13 cellular contexts compared by ENCODE assay signal in genomic region chr19:3045885-3046603, GRCh38. TPM values are rescaled to one million over a fixed set of nuclear protein-coding genes. Genes with fewer than 3 reads are reported as not detected.
A peak's percentile ranks its signal among the peaks of the same experiment; 100 is the strongest.
DNase-seq lines count a peak whose midpoint lies in the region; FAIRE-seq and TF ChIP-seq lines count a peak whose summit lies in the region.
"Had no signal": no experiment of that assay in that cellular context is flagged by ENCODE, and none has a peak within 500 bp of the region (broad histone marks: within the 10 kb centered on the region; RNA-seq: fewer than 3 reads in every experiment).

No MANE protein-coding gene starts in this region.

- H2AK5ac ChIP-seq in H1 (ENCODE audit: low read depth, low read length), result no peak overlapping the region

- H3K79me1 ChIP-seq in H1 (ENCODE audit: low read depth, low read length), result no peaks in the 10 kb centered on the region

- H4K20me1 ChIP-seq in H1 (replicated peaks in 1 of 2; ENCODE audit: control insufficient read depth in 1 of 2, insufficient read depth in 2 of 2, low read length in 2 of 2), result no peaks in the 10 kb centered on the region
- H4K20me1 ChIP-seq in smooth muscle cell (ENCODE audit: low read depth), result no peaks in the 10 kb centered on the region

- H2BK12ac ChIP-seq in H1 (ENCODE audit: low read depth, low read length), result 0 out of 2 replicates have a peak overlapping the region, but pooled peaks have one; percentile 80

- no peak overlapping the region for H4K91ac ChIP-seq in H1 (replicated peaks; ENCODE audit: insufficient read length, low read length)

- peak overlapping the region; percentile 57 to 59 for H3K4me2 ChIP-seq in H1 (ENCODE audit: insufficient read depth in 1 of 2, low read depth in 2 of 2, low read length in 2 of 2)
- no peak overlapping the region for H3K4me2 ChIP-seq in smooth muscle cell

- no peak for TF ChIP-seq POLR2A in H1 (IDR thresholded peaks at IDR 0.05; ENCODE audit: control extremely low read depth in 1 of 2, low read depth in 2 of 2, low read length in 2 of 2)
- no peak for TF ChIP-seq POLR2A in ovary (IDR thresholded peaks at IDR 0.05)

- H3F3A ChIP-seq in smooth muscle cell (ENCODE audit: low read depth), result peaks cover 14% of the 10 kb centered on the region

- no peak overlapping the region for H3K27ac ChIP-seq in HUES6 (ENCODE audit: low read depth, low read length)
- H3K27ac ChIP-seq in H1 (ENCODE audit: low read depth, low read length), result no peak overlapping the region
- H3K27ac ChIP-seq in ovary, result peak overlapping the region; percentile 80 to 91
- no peak overlapping the region for H3K27ac ChIP-seq in smooth muscle cell (ENCODE audit: low read depth)
- H3K27ac ChIP-seq: ascending aorta, SJSA1 had no signal

- CTCF ChIA-PET in H1 (lab: Charles Lee; ENCODE audit: partially characterized antibody), result interaction anchor here (0.8 to 1.6 kb wide), 7 partner anchors 9 to 409 kb away, joined by 3 to 10 read pairs (median 6); no protein-coding TSS in a partner anchor

- POLR2A ChIA-PET in H1 (lab: Charles Lee; ENCODE audit: partially characterized antibody), result interaction anchor here (0.6 to 4.4 kb wide), 8 partner anchors 8 to 69 kb away, joined by 3 to 56 read pairs (median 4); partner anchors contain the start of gene TLE6

- peak overlapping the region; percentile 84; the same call in 1 of the 2 replicates for H2BK5ac ChIP-seq in H1 (ENCODE audit: low read depth, low read length)

- H3K23ac ChIP-seq in H1 (ENCODE audit: insufficient read length), result no peak overlapping the region

- H4K8ac ChIP-seq in H1 (ENCODE audit: extremely low read depth, insufficient read depth, low read length), result no peak overlapping the region

- peaks cover 13% of the 10 kb centered on the region for H3K4me1 ChIP-seq in HUES6 (ENCODE audit: control insufficient read depth, insufficient read depth, low read length)
- peaks cover 7 to 18% (median 9%) of the 10 kb centered on the region in 4 experiments; a peak in 6 of 7 replicates for H3K4me1 ChIP-seq in H1 (replicated peaks in 1 of 4; ENCODE audit: control insufficient read depth in 3 of 4, insufficient read depth in 4 of 4, low read length in 3 of 4)
- peaks cover 3% of the 10 kb centered on the region for H3K4me1 ChIP-seq in ovary (ENCODE audit: insufficient read depth)
- peaks cover 10% of the 10 kb centered on the region for H3K4me1 ChIP-seq in smooth muscle cell (ENCODE audit: low read depth)

- H3K27me3 ChIP-seq in HUES6 (ENCODE audit: control insufficient read depth, insufficient read depth, low read length), result peaks cover 61% of the 10 kb centered on the region
- peaks cover 0 to 2% (median 0%) of the 10 kb centered on the region in 4 experiments; a peak in 3 of 7 replicates for H3K27me3 ChIP-seq in H1 (replicated peaks in 1 of 4; ENCODE audit: control insufficient read depth in 3 of 4, extremely low read depth in 1 of 4, insufficient read depth in 3 of 4, low read length in 3 of 4)
- no peaks in the 10 kb centered on the region for H3K27me3 ChIP-seq in ovary
- H3K27me3 ChIP-seq in smooth muscle cell (ENCODE audit: low read depth), result no peaks in the 10 kb centered on the region
- H3K27me3 ChIP-seq: ascending aorta, SJSA1 had no signal

- H3K56ac ChIP-seq in H1 (replicated peaks; ENCODE audit: insufficient read length, low read depth, low read length), result no peak overlapping the region

- peak overlapping the region; percentile 71 for H3K18ac ChIP-seq in H1 (ENCODE audit: extremely low read depth, low read length)

- peak overlapping the region; percentile 31 for H4K5ac ChIP-seq in H1 (ENCODE audit: insufficient read length, low read depth, low read length)

- H3K36me3 ChIP-seq in HUES6 (ENCODE audit: control insufficient read depth, insufficient read depth, low read length) (no peaks in the 10 kb centered on the region), H1 (ENCODE audit: control insufficient read depth in 2 of 4, insufficient read depth in 4 of 4, low read length in 3 of 4) (no peaks in the 10 kb centered on the region), ovary (no peaks in the 10 kb centered on the region), smooth muscle cell (ENCODE audit: low read depth) (no peaks in the 10 kb centered on the region)
- H3K36me3 ChIP-seq: ascending aorta, SJSA1 had no signal

- intact Hi-C loops in ovary (cut with DNase I), result no loop called here

- WGBS in H1 (ENCODE audit: extremely low coverage in 1 of 2, insufficient coverage in 1 of 2, insufficient read length in 1 of 2, insufficient replicate concordance in 2 of 2, low coverage in 1 of 2, low lambda C conversion rate in 2 of 2, missing lambda C conversion rate in 1 of 2), 2 experiments, result 12% methylated on average over 11 of the region's 13 CpGs; no CpG with 5 or more reads in 1 of the 2 experiments
- 43 to 52% (median 46%) methylated on average over 13 of the region's 13 CpGs for WGBS in ovary, 3 donors
- WGBS in smooth muscle cell (ENCODE audit: low lambda C conversion rate), result 31% methylated on average over 11 of the region's 13 CpGs

- TF ChIP-seq RAD21 in H1 (IDR thresholded peaks at IDR 0.05 in 1 of 2, conservative IDR thresholded peaks at IDR 0.05 in 1 of 2; ENCODE audit: low read depth in 2 of 2, low read length in 2 of 2), result no peak

- peak overlapping the region; percentile 19 for H2BK120ac ChIP-seq in H1 (replicated peaks; ENCODE audit: low read depth, low read length)

- H2BK15ac ChIP-seq in H1 (ENCODE audit: low read length), result no peak overlapping the region; the same call in 1 of the 2 replicates

- H3K4me3 ChIP-seq in HUES6 (ENCODE audit: low read depth, low read length) (peak overlapping the region; percentile 51), H1 (ENCODE audit: extremely low read depth in 1 of 4, insufficient read depth in 2 of 4, low read depth in 3 of 4, low read length in 4 of 4) (peak overlapping the region in 2 of 4 experiments; percentile 14 to 51; a peak in 3 of 8 replicates), ovary (no peak overlapping the region), smooth muscle cell (no peak overlapping the region)
- H3K4me3 ChIP-seq: SJSA1 had no signal

- H3K23me2 ChIP-seq in H1 (ENCODE audit: low read depth, low read length), result peaks cover 9% of the 10 kb centered on the region; the same call in 1 of the 2 replicates

- no peak for TF ChIP-seq EP300 in H1 (IDR thresholded peaks at IDR 0.05; ENCODE audit: borderline replicate concordance in 1 of 2, low read depth in 2 of 2, low read length in 2 of 2)
- no peak for TF ChIP-seq EP300 in ovary (IDR thresholded peaks at IDR 0.05)

- H3K9me3 ChIP-seq in HUES6 (ENCODE audit: control insufficient read depth, insufficient read depth, low read depth, low read length) (no peaks in the 10 kb centered on the region), H1 (ENCODE audit: insufficient read depth in 2 of 2, low read depth in 1 of 2, low read length in 1 of 2) (no peaks in the 10 kb centered on the region), ovary (no peaks in the 10 kb centered on the region), smooth muscle cell (replicated peaks; ENCODE audit: low read depth) (no peaks in the 10 kb centered on the region)
- H3K9me3 ChIP-seq: ascending aorta, SJSA1 had no signal

- H3K4ac ChIP-seq in H1 (replicated peaks; ENCODE audit: insufficient read length, low read depth, low read length), result no peak overlapping the region

- DNase-seq in DMS153 treated with DMSO at 0.1 percent for 48 hours (lab: John Stamatoyannopoulos, UW; ENCODE audit: unreplicated experiment) (peak; percentile 21), DMS153 (lab: John Stamatoyannopoulos, UW) (no peak), H1 (ENCODE audit: low read depth in 1 of 2, low spot score in 2 of 2) (peak in 1 of 2 experiments; percentile 76), ovary (peak in 3 of 5 donors; percentile 58 to 67 (median 61)), HTR-8/SVneo (ENCODE audit: insufficient read length, low spot score) (no peak), Ammon's horn (ENCODE audit: low spot score) (no peak), smooth muscle cell (lab: John Stamatoyannopoulos, UW; ENCODE audit: unreplicated experiment) (no peak)
- DNase-seq: activated CD4-positive, alpha-beta T cell treated with anti-CD3 and anti-CD28 coated beads for 1 hour; activated T-cell treated with anti-CD3 and anti-CD28 coated beads, Interleukin-2, amount 50 U/mL, for 48 hours; retina had no signal

- H3K79me2 ChIP-seq in H1 (ENCODE audit: control insufficient read depth in 1 of 2, insufficient read depth in 2 of 2, low read length in 2 of 2) (no peaks in the 10 kb centered on the region), smooth muscle cell (ENCODE audit: low read depth) (no peaks in the 10 kb centered on the region)

- no peak for TF ChIP-seq CTCF in H1 (IDR thresholded peaks at IDR 0.05; ENCODE audit: control extremely low read depth in 1 of 3, insufficient read depth in 1 of 3, low read depth in 1 of 3, low read length in 3 of 3)
- no peak for TF ChIP-seq CTCF in ovary (IDR thresholded peaks at IDR 0.05)
- no peak for TF ChIP-seq CTCF in smooth muscle cell (IDR thresholded peaks at IDR 0.05; ENCODE audit: borderline replicate concordance, insufficient read depth, poor library complexity, severe bottlenecking)

- H2AFZ ChIP-seq in H1 (ENCODE audit: low read length), result no peak overlapping the region
- H2AFZ ChIP-seq in smooth muscle cell (ENCODE audit: low read depth), result no peak overlapping the region

- FAIRE-seq in H1 (lab: Jason Lieb, UNC), result no peak
- FAIRE-seq in HTR-8/SVneo (lab: Jason Lieb, UNC), result no peak

- H2BK20ac ChIP-seq in H1 (ENCODE audit: low read length), result 0 out of 2 replicates have a peak overlapping the region, but pooled peaks have one; percentile 90

- H3K9ac ChIP-seq in HUES6 (ENCODE audit: low read length) (no peak overlapping the region), H1 (replicated peaks in 1 of 4; ENCODE audit: extremely low read depth in 1 of 4, low read depth in 3 of 4, low read length in 3 of 4) (no peak overlapping the region), smooth muscle cell (ENCODE audit: low read depth) (no peak overlapping the region)

- H3K14ac ChIP-seq in H1 (ENCODE audit: insufficient read length), result no peak overlapping the region

RNA-seq across cellular contexts. Expression of gene TLE5, which starts 16.3 kb away (rescaled TPM):
- 187 and 197 TPM in 2 replicates for total RNA-seq in H1 (2021; fragmentation: NEBNext Ultra II Directional; extraction: Animal tissue kit (Norgen Biotek cat#: 25700))
- 285 and 392 TPM in 2 replicates for polyA plus RNA-seq in H1 (2011; rRNA removed)
- polyA plus RNA-seq in H1 (2011; cell fraction: cytosol; rRNA removed), result 228 TPM
- polyA plus RNA-seq in H1 (2011; cell fraction: nucleus; rRNA removed), result 492 TPM
- 186 to 340 TPM (median 248 TPM) in 4 replicates for polyA plus RNA-seq in H1 (2012, experiment 1 of 2)
- 326 TPM for polyA plus RNA-seq in H1 (2012, experiment 2 of 2)
- polyA plus RNA-seq in H1 (2013, experiment 1 of 2), result 164 TPM
- polyA plus RNA-seq in H1 (2013, experiment 2 of 2), result 162 TPM
- 155 and 179 TPM in 2 replicates for polyA minus RNA-seq in H1 (2011; rRNA and poly(A)+ RNA removed)
- polyA minus RNA-seq in H1 (2011; cell fraction: cytosol; rRNA and poly(A)+ RNA removed), result 203 TPM
- polyA minus RNA-seq in H1 (2011; cell fraction: nucleus; rRNA and poly(A)+ RNA removed), result 91.6 TPM
- total RNA-seq in ovary, result 100 to 1,000 TPM; 274 to 670 (median 503) TPM
- polyA plus RNA-seq in ovary, result 100 to 1,000 TPM; 241 to 530 TPM
- total RNA-seq in smooth muscle cell, result 145 and 146 TPM in 2 replicates
- polyA plus RNA-seq in smooth muscle cell, result 235 and 274 TPM in 2 replicates

RNA-seq across cellular contexts. Expression of gene TLE2, which starts 17.0 kb away (rescaled TPM):
- total RNA-seq in H1 (2021; fragmentation: NEBNext Ultra II Directional; extraction: Animal tissue kit (Norgen Biotek cat#: 25700)), result 11.5 and 12.5 TPM in 2 replicates
- polyA plus RNA-seq in H1 (2011; rRNA removed), result 8.0 and 12.7 TPM in 2 replicates
- 8.4 TPM for polyA plus RNA-seq in H1 (2011; cell fraction: cytosol; rRNA removed)
- 24.8 TPM for polyA plus RNA-seq in H1 (2011; cell fraction: nucleus; rRNA removed)
- polyA plus RNA-seq in H1 (2012, experiment 1 of 2), result 7.6 to 12.3 TPM (median 10.7 TPM) in 4 replicates
- polyA plus RNA-seq in H1 (2012, experiment 2 of 2), result 8.3 TPM
- polyA plus RNA-seq in H1 (2013, experiment 1 of 2), result 19.4 TPM
- polyA plus RNA-seq in H1 (2013, experiment 2 of 2), result 19.1 TPM
- 2.6 and 3.4 TPM in 2 replicates for polyA minus RNA-seq in H1 (2011; rRNA and poly(A)+ RNA removed)
- 6.7 TPM for polyA minus RNA-seq in H1 (2011; cell fraction: cytosol; rRNA and poly(A)+ RNA removed)
- 6.8 TPM for polyA minus RNA-seq in H1 (2011; cell fraction: nucleus; rRNA and poly(A)+ RNA removed)
- total RNA-seq in ovary, result 10 to 100 TPM; 31.1 to 43.9 (median 36.4) TPM
- polyA plus RNA-seq in ovary, result 10 to 100 TPM; 15.1 to 21.4 TPM
- total RNA-seq in smooth muscle cell, result 7.1 and 7.7 TPM in 2 replicates
- 13.6 and 14.9 TPM in 2 replicates for polyA plus RNA-seq in smooth muscle cell

RNA-seq across cellular contexts. Expression of gene GNA11, which starts 48.1 kb away (rescaled TPM):
- 19.9 and 21.1 TPM in 2 replicates for total RNA-seq in H1 (2021; fragmentation: NEBNext Ultra II Directional; extraction: Animal tissue kit (Norgen Biotek cat#: 25700))
- polyA plus RNA-seq in H1 (2011; rRNA removed), result 6.2 and 13.6 TPM in 2 replicates
- 10.8 TPM for polyA plus RNA-seq in H1 (2011; cell fraction: cytosol; rRNA removed)
- 19.0 TPM for polyA plus RNA-seq in H1 (2011; cell fraction: nucleus; rRNA removed)
- 13.5 to 20.6 TPM (median 17.0 TPM) in 4 replicates for polyA plus RNA-seq in H1 (2012, experiment 1 of 2)
- 13.5 TPM for polyA plus RNA-seq in H1 (2012, experiment 2 of 2)
- 18.3 TPM for polyA plus RNA-seq in H1 (2013, experiment 1 of 2)
- 17.5 TPM for polyA plus RNA-seq in H1 (2013, experiment 2 of 2)
- 4.9 and 7.8 TPM in 2 replicates for polyA minus RNA-seq in H1 (2011; rRNA and poly(A)+ RNA removed)
- 10.4 TPM for polyA minus RNA-seq in H1 (2011; cell fraction: cytosol; rRNA and poly(A)+ RNA removed)
- 6.6 TPM for polyA minus RNA-seq in H1 (2011; cell fraction: nucleus; rRNA and poly(A)+ RNA removed)
- 10 to 100 TPM; 27.3 to 66.7 (median 57.1) TPM for total RNA-seq in ovary
- polyA plus RNA-seq in ovary, result 10 to 100 TPM; 44.0 to 46.2 TPM
- 16.3 and 16.9 TPM in 2 replicates for total RNA-seq in smooth muscle cell
- 57.4 and 71.5 TPM in 2 replicates for polyA plus RNA-seq in smooth muscle cell

Comparison
In these comparisons a context has a peak if more than half of its experiments do, and no peak if none do; other contexts are left out.
1. DNase-seq: peak in DMS153 treated with DMSO at 0.1 percent for 48 hours (single experiment) and ovary (3 of 5); none in DMS153 (single experiment), HTR-8/SVneo (single experiment), Ammon's horn (single experiment) and smooth muscle cell (single experiment).
2. H3K27ac ChIP-seq: peak in ovary (2 of 2); none in HUES6 (single experiment), H1 (single experiment) and smooth muscle cell (single experiment).